Comparison of ENCODE assay signal across 1 cellular context in the genomic region with DNA sequence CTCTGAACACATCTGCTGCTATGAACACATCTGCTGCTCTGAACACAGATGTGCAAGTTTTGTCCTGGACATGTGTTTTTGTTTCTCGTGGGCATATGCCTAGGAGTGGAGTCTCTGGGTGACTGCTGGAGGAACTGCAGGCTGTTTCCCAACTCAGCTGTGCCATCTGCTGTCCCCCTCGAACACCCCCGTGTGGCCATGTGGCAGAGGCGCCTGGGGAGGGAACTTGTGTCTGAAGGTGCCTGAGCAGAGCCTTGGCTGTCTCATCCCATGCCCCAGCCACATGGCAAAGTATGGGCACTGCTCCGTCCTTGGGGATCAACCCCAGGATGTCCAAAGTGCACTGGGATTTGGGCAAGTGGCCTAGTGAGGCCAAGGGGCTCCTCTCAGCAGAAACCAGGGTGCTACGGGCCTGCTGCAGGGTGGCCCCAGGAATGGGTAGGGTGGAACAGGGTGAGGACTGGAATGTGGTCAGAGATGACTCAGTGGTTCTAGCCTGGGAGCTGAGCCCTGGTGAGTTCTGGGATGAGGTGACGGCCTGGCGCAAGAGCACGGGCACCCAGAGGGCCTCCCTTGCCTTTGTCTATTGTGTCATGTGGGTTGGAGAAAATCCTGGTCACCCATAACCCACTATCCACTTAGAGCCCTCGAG.
TF ChIP-seq lines count a peak whose summit lies in the region.

No MANE protein-coding gene starts in this region.

TF ChIP-seq in HepG2, 621 proteins besides CTCF, POLR2A, EP300 and RAD21 (continues in another document):
- TF ChIP-seq MTF1 (CRISPR knock-in tag; IDR thresholded peaks at IDR 0.05) = no peak
- no peak for TF ChIP-seq ZNF160 (CRISPR knock-in tag; IDR thresholded peaks at IDR 0.05)
- no peak for TF ChIP-seq BRD4 (CRISPR knock-in tag; IDR thresholded peaks at IDR 0.05)
- no peak for TF ChIP-seq SMARCE1 (IDR thresholded peaks at IDR 0.05; ENCODE audit: borderline replicate concordance)
- no peak for TF ChIP-seq ZNF792 (CRISPR knock-in tag; IDR thresholded peaks at IDR 0.05)
- TF ChIP-seq SRSF1 (optimal IDR thresholded peaks at IDR 0.05; ENCODE audit: low read depth, low read length) = no peak
- TF ChIP-seq, protein P1, sequence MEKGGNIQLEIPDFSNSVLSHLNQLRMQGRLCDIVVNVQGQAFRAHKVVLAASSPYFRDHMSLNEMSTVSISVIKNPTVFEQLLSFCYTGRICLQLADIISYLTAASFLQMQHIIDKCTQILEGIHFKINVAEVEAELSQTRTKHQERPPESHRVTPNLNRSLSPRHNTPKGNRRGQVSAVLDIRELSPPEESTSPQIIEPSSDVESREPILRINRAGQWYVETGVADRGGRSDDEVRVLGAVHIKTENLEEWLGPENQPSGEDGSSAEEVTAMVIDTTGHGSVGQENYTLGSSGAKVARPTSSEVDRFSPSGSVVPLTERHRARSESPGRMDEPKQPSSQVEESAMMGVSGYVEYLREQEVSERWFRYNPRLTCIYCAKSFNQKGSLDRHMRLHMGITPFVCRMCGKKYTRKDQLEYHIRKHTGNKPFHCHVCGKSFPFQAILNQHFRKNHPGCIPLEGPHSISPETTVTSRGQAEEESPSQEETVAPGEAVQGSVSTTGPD (CRISPR knock-in tag; IDR thresholded peaks at IDR 0.05) = no peak
- no peak for TF ChIP-seq ZNF430 (CRISPR knock-in tag; IDR thresholded peaks at IDR 0.05)
- TF ChIP-seq, protein P2, sequence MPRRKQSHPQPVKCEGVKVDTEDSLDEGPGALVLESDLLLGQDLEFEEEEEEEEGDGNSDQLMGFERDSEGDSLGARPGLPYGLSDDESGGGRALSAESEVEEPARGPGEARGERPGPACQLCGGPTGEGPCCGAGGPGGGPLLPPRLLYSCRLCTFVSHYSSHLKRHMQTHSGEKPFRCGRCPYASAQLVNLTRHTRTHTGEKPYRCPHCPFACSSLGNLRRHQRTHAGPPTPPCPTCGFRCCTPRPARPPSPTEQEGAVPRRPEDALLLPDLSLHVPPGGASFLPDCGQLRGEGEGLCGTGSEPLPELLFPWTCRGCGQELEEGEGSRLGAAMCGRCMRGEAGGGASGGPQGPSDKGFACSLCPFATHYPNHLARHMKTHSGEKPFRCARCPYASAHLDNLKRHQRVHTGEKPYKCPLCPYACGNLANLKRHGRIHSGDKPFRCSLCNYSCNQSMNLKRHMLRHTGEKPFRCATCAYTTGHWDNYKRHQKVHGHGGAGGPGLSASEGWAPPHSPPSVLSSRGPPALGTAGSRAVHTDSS (CRISPR knock-in tag; conservative IDR thresholded peaks at IDR 0.05) = no peak
- TF ChIP-seq ZNF333 (CRISPR knock-in tag; IDR thresholded peaks at IDR 0.05; ENCODE audit: borderline replicate concordance) = no peak
- TF ChIP-seq TRIM24 (CRISPR knock-in tag; IDR thresholded peaks at IDR 0.05) = no peak
- TF ChIP-seq NR2C2 (CRISPR knock-in tag; IDR thresholded peaks at IDR 0.05; ENCODE audit: borderline replicate concordance) = no peak
- no peak for TF ChIP-seq SP140L (CRISPR knock-in tag; IDR thresholded peaks at IDR 0.05; ENCODE audit: borderline replicate concordance)
- no peak for TF ChIP-seq ZNF20 (CRISPR knock-in tag; IDR thresholded peaks at IDR 0.05)
- TF ChIP-seq ZNF768 (CRISPR knock-in tag; IDR thresholded peaks at IDR 0.05) = peak; percentile 18; the same call in 1 of the 2 replicates
- TF ChIP-seq TBX2 (CRISPR knock-in tag; IDR thresholded peaks at IDR 0.05; ENCODE audit: borderline replicate concordance) = no peak
- peak; percentile 48; the same call in 1 of the 2 replicates for TF ChIP-seq SSRP1 (CRISPR knock-in tag; IDR thresholded peaks at IDR 0.05)
- no peak for TF ChIP-seq ZBTB7B (CRISPR knock-in tag; IDR thresholded peaks at IDR 0.05)
- TF ChIP-seq, protein P3, sequence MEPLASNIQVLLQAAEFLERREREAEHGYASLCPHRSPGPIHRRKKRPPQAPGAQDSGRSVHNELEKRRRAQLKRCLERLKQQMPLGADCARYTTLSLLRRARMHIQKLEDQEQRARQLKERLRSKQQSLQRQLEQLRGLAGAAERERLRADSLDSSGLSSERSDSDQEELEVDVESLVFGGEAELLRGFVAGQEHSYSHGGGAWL (CRISPR knock-in tag; IDR thresholded peaks at IDR 0.05) = no peak
- TF ChIP-seq ZNF329 (CRISPR knock-in tag; IDR thresholded peaks at IDR 0.05; ENCODE audit: low read depth) = no peak
- peak; percentile 64 for TF ChIP-seq AGO2 (optimal IDR thresholded peaks at IDR 0.05; ENCODE audit: low read depth, low read length)
- TF ChIP-seq NFATC3 (CRISPR knock-in tag; IDR thresholded peaks at IDR 0.05) = no peak
- no peak for TF ChIP-seq ZSCAN29 (CRISPR knock-in tag; conservative IDR thresholded peaks at IDR 0.05)
- TF ChIP-seq SRY (CRISPR knock-in tag; IDR thresholded peaks at IDR 0.05) = no peak
- TF ChIP-seq, protein P4, sequence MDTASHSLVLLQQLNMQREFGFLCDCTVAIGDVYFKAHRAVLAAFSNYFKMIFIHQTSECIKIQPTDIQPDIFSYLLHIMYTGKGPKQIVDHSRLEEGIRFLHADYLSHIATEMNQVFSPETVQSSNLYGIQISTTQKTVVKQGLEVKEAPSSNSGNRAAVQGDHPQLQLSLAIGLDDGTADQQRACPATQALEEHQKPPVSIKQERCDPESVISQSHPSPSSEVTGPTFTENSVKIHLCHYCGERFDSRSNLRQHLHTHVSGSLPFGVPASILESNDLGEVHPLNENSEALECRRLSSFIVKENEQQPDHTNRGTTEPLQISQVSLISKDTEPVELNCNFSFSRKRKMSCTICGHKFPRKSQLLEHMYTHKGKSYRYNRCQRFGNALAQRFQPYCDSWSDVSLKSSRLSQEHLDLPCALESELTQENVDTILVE (CRISPR knock-in tag; IDR thresholded peaks at IDR 0.05) = no peak
- TF ChIP-seq HNRNPL (IDR thresholded peaks at IDR 0.05; ENCODE audit: low read depth, low read length) = 0 out of 2 replicates have a peak, but pooled peaks have one; percentile 50
- no peak for TF ChIP-seq MATR3 (CRISPR knock-in tag; IDR thresholded peaks at IDR 0.05)
- TF ChIP-seq MYC (CRISPR knock-in tag; IDR thresholded peaks at IDR 0.05; ENCODE audit: borderline replicate concordance) = peak; percentile 16; the same call in 1 of the 2 replicates
- TF ChIP-seq ZNF816 (CRISPR knock-in tag; IDR thresholded peaks at IDR 0.05; ENCODE audit: borderline replicate concordance) = no peak
- TF ChIP-seq HNF4A (CRISPR knock-in tag; IDR thresholded peaks at IDR 0.05) = no peak
- TF ChIP-seq WIZ (CRISPR knock-in tag; IDR thresholded peaks at IDR 0.05) = no peak
- TF ChIP-seq, protein P5, sequence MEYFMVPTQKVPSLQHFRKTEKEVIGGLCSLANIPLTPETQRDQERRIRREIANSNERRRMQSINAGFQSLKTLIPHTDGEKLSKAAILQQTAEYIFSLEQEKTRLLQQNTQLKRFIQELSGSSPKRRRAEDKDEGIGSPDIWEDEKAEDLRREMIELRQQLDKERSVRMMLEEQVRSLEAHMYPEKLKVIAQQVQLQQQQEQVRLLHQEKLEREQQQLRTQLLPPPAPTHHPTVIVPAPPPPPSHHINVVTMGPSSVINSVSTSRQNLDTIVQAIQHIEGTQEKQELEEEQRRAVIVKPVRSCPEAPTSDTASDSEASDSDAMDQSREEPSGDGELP (IDR thresholded peaks at IDR 0.05; ENCODE audit: borderline replicate concordance, low read depth) = no peak
- TF ChIP-seq ZNF12 (CRISPR knock-in tag; IDR thresholded peaks at IDR 0.05) = no peak
- TF ChIP-seq, protein P6, sequence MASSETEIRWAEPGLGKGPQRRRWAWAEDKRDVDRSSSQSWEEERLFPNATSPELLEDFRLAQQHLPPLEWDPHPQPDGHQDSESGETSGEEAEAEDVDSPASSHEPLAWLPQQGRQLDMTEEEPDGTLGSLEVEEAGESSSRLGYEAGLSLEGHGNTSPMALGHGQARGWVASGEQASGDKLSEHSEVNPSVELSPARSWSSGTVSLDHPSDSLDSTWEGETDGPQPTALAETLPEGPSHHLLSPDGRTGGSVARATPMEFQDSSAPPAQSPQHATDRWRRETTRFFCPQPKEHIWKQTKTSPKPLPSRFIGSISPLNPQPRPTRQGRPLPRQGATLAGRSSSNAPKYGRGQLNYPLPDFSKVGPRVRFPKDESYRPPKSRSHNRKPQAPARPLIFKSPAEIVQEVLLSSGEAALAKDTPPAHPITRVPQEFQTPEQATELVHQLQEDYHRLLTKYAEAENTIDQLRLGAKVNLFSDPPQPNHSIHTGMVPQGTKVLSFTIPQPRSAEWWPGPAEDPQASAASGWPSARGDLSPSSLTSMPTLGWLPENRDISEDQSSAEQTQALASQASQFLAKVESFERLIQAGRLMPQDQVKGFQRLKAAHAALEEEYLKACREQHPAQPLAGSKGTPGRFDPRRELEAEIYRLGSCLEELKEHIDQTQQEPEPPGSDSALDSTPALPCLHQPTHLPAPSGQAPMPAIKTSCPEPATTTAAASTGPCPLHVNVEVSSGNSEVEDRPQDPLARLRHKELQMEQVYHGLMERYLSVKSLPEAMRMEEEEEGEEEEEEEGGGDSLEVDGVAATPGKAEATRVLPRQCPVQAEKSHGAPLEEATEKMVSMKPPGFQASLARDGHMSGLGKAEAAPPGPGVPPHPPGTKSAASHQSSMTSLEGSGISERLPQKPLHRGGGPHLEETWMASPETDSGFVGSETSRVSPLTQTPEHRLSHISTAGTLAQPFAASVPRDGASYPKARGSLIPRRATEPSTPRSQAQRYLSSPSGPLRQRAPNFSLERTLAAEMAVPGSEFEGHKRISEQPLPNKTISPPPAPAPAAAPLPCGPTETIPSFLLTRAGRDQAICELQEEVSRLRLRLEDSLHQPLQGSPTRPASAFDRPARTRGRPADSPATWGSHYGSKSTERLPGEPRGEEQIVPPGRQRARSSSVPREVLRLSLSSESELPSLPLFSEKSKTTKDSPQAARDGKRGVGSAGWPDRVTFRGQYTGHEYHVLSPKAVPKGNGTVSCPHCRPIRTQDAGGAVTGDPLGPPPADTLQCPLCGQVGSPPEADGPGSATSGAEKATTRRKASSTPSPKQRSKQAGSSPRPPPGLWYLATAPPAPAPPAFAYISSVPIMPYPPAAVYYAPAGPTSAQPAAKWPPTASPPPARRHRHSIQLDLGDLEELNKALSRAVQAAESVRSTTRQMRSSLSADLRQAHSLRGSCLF (CRISPR knock-in tag; IDR thresholded peaks at IDR 0.05; ENCODE audit: borderline replicate concordance) = no peak
- no peak for TF ChIP-seq ZNF772 (CRISPR knock-in tag; IDR thresholded peaks at IDR 0.05)
- TF ChIP-seq, protein P7, sequence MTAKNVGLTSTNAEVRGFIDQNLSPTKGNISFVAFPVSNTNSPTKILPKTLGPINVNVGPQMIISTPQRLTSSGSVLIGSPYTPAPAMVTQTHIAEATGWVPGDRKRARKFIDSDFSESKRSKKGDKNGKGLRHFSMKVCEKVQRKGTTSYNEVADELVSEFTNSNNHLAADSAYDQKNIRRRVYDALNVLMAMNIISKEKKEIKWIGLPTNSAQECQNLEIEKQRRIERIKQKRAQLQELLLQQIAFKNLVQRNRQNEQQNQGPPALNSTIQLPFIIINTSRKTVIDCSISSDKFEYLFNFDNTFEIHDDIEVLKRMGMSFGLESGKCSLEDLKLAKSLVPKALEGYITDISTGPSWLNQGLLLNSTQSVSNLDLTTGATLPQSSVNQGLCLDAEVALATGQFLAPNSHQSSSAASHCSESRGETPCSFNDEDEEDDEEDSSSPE (CRISPR knock-in tag; IDR thresholded peaks at IDR 0.05) = no peak
- TF ChIP-seq AKAP8 (CRISPR knock-in tag; IDR thresholded peaks at IDR 0.05) = no peak
- TF ChIP-seq NFE2L2 (IDR thresholded peaks at IDR 0.05; ENCODE audit: low read length) = no peak
- no peak for TF ChIP-seq LCORL (IDR thresholded peaks at IDR 0.05)
- TF ChIP-seq LCORL (CRISPR knock-in tag; IDR thresholded peaks at IDR 0.05) = no peak
- TF ChIP-seq CBX2 (IDR thresholded peaks at IDR 0.05; ENCODE audit: low read depth, low read length) = no peak
- TF ChIP-seq CBX2 (CRISPR knock-in tag; IDR thresholded peaks at IDR 0.05; ENCODE audit: low read depth) = no peak
- no peak for TF ChIP-seq TOE1 (CRISPR knock-in tag; IDR thresholded peaks at IDR 0.05)
- no peak for TF ChIP-seq JDP2 (CRISPR knock-in tag; IDR thresholded peaks at IDR 0.05; ENCODE audit: borderline replicate concordance)
- no peak for TF ChIP-seq KAT8 (CRISPR knock-in tag; IDR thresholded peaks at IDR 0.05)
- TF ChIP-seq ZNF709 (CRISPR knock-in tag; IDR thresholded peaks at IDR 0.05) = no peak
- TF ChIP-seq GFI1 (CRISPR knock-in tag; IDR thresholded peaks at IDR 0.05; ENCODE audit: borderline replicate concordance) = no peak
- no peak for TF ChIP-seq SUZ12 (IDR thresholded peaks at IDR 0.05; ENCODE audit: low read depth, low read length)
- TF ChIP-seq NR1H2 (CRISPR knock-in tag; IDR thresholded peaks at IDR 0.05; ENCODE audit: borderline replicate concordance, low read depth) = no peak
- TF ChIP-seq CCDC6 (CRISPR knock-in tag; IDR thresholded peaks at IDR 0.05) = no peak
- TF ChIP-seq HOXA3 (CRISPR knock-in tag; IDR thresholded peaks at IDR 0.05) = no peak
- TF ChIP-seq, protein P8, sequence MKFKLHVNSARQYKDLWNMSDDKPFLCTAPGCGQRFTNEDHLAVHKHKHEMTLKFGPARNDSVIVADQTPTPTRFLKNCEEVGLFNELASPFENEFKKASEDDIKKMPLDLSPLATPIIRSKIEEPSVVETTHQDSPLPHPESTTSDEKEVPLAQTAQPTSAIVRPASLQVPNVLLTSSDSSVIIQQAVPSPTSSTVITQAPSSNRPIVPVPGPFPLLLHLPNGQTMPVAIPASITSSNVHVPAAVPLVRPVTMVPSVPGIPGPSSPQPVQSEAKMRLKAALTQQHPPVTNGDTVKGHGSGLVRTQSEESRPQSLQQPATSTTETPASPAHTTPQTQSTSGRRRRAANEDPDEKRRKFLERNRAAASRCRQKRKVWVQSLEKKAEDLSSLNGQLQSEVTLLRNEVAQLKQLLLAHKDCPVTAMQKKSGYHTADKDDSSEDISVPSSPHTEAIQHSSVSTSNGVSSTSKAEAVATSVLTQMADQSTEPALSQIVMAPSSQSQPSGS (CRISPR knock-in tag; IDR thresholded peaks at IDR 0.05) = no peak
- TF ChIP-seq ZFP90 (CRISPR knock-in tag; IDR thresholded peaks at IDR 0.05; ENCODE audit: borderline replicate concordance) = no peak
- TF ChIP-seq, protein P9, sequence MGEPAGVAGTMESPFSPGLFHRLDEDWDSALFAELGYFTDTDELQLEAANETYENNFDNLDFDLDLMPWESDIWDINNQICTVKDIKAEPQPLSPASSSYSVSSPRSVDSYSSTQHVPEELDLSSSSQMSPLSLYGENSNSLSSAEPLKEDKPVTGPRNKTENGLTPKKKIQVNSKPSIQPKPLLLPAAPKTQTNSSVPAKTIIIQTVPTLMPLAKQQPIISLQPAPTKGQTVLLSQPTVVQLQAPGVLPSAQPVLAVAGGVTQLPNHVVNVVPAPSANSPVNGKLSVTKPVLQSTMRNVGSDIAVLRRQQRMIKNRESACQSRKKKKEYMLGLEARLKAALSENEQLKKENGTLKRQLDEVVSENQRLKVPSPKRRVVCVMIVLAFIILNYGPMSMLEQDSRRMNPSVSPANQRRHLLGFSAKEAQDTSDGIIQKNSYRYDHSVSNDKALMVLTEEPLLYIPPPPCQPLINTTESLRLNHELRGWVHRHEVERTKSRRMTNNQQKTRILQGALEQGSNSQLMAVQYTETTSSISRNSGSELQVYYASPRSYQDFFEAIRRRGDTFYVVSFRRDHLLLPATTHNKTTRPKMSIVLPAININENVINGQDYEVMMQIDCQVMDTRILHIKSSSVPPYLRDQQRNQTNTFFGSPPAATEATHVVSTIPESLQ (CRISPR knock-in tag; conservative IDR thresholded peaks at IDR 0.05) = no peak
- no peak for TF ChIP-seq ESRRA (CRISPR knock-in tag; IDR thresholded peaks at IDR 0.05; ENCODE audit: low read depth)
